18 cellular contexts compared by ENCODE assay signal in genomic region chr5:102380174-102380573, GRCh38.
DNase-seq lines count a peak whose midpoint lies in the region; ATAC-seq and TF ChIP-seq lines count a peak whose summit lies in the region.
"Had no signal": no experiment of that assay in that cellular context is flagged by ENCODE, and none has a peak within 500 bp of the region (broad histone marks: within the 10 kb centered on the region; RNA-seq: fewer than 3 reads in every experiment).

No MANE protein-coding gene starts in this region.

- no peak overlapping the region for H3K9ac ChIP-seq in SK-N-SH
- H3K9ac ChIP-seq: BLaER1 treated with 17β-estradiol and CSF1 and Interleukin-3, amounts not matched to agents 10 nM and 100 nM had no signal

- intact Hi-C loops in natural killer cell (cut with micrococcal nuclease) = no loop called here

- H3K27ac Mint-ChIP-seq in natural killer cell = no peak overlapping the region
- H3K27ac Mint-ChIP-seq: B cell; CD4-positive, alpha-beta T cell; CD8-positive, alpha-beta T cell had no signal

- no peaks in the 10 kb centered on the region for H3K79me2 ChIP-seq in SK-N-SH (ENCODE audit: insufficient read depth)

- no peak for DNase-seq in SK-N-SH
- peak; percentile 1 for DNase-seq in HT-29 (ENCODE audit: low spot score)
- DNase-seq in renal cortical epithelial cell (ENCODE audit: low read depth) = peak; percentile 4
- DNase-seq in ureter (ENCODE audit: low spot score) = no peak
- no peak for DNase-seq in natural killer cell
- DNase-seq in effector CD8-positive, alpha-beta T cell (lab: John Stamatoyannopoulos, UW) = no peak
- DNase-seq: AML-193; Caco-2; Calu3; CD4-positive, alpha-beta T cell; CD8-positive, alpha-beta T cell; DMS79 treated with DMSO at 0.1 percent for 48 hours; GF-D8 had no signal

- no peak for TF ChIP-seq RAD21 in SK-N-SH (IDR thresholded peaks at IDR 0.05; ENCODE audit: low read length)

- no peak overlapping the region for H3K27ac ChIP-seq in SK-N-SH (ENCODE audit: low read depth in 2 of 2, low read length in 1 of 2)
- H3K27ac ChIP-seq in urinary bladder (ENCODE audit: low read depth) = peak overlapping the region; percentile 23
- H3K27ac ChIP-seq: BLaER1 treated with 17β-estradiol and CSF1 and Interleukin-3, amounts not matched to agents 10 nM and 100 nM; C4-2B had no signal

- H3K4me1 Mint-ChIP-seq in natural killer cell = no peaks in the 10 kb centered on the region
- H3K4me1 Mint-ChIP-seq: B cell had no signal

- ATAC-seq in SK-N-SH treated with all-trans-retinoic acid at 6 μM for 48 hours = no peak
- no peak for ATAC-seq in natural killer cell
- ATAC-seq: CD8-positive, alpha-beta T cell had no signal

- POLR2A ChIA-PET in SK-N-SH (lab: Yijun Ruan, JAX) = no interaction called here

- no peaks in the 10 kb centered on the region for H3K4me1 ChIP-seq in SK-N-SH (ENCODE audit: control insufficient read depth in 1 of 2, insufficient read depth in 2 of 2, low read depth in 1 of 2, low read length in 1 of 2)
- no peaks in the 10 kb centered on the region for H3K4me1 ChIP-seq in urinary bladder (ENCODE audit: insufficient read depth)
- H3K4me1 ChIP-seq: Caco-2 had no signal

- no peak for TF ChIP-seq EP300 in SK-N-SH (IDR thresholded peaks at IDR 0.05; ENCODE audit: borderline replicate concordance in 1 of 2, low read depth in 1 of 2, low read length in 1 of 2)

- no peak for TF ChIP-seq CTCF in SK-N-SH (IDR thresholded peaks at IDR 0.05)
- TF ChIP-seq CTCF in natural killer cell (IDR thresholded peaks at IDR 0.05) = no peak

- CTCF ChIA-PET in SK-N-SH (lab: Yijun Ruan, JAX) = no interaction called here

- H3K9me3 Mint-ChIP-seq in natural killer cell = peaks cover 5 to 6% of the 10 kb centered on the region in 2 donors

- H3F3A ChIP-seq in SK-N-SH (replicated peaks; ENCODE audit: insufficient read depth) = no peaks in the 10 kb centered on the region

- H3K4me3 ChIP-seq in SK-N-SH (ENCODE audit: low read depth in 2 of 2, low read length in 1 of 2) (no peak overlapping the region), urinary bladder (ENCODE audit: low read depth, low read length) (no peak overlapping the region)
- H3K4me3 ChIP-seq: BLaER1 treated with 17β-estradiol and CSF1 and Interleukin-3, amounts not matched to agents 10 nM and 100 nM had no signal

- no peak overlapping the region for H3K4me2 ChIP-seq in SK-N-SH
- H3K4me2 ChIP-seq: BLaER1 treated with 17β-estradiol and CSF1 and Interleukin-3, amounts not matched to agents 10 nM and 100 nM had no signal

- H3K9me3 ChIP-seq in SK-N-SH = no peaks in the 10 kb centered on the region
- H3K9me3 ChIP-seq: Caco-2 had no signal

- H2AFZ ChIP-seq in SK-N-SH (ENCODE audit: low read depth) = no peak overlapping the region

- H3K36me3 ChIP-seq in SK-N-SH (replicated peaks in 1 of 2; ENCODE audit: control insufficient read depth in 1 of 2, insufficient read depth in 2 of 2, low read length in 1 of 2) (no peaks in the 10 kb centered on the region), urinary bladder (ENCODE audit: insufficient read depth) (no peaks in the 10 kb centered on the region)
- H3K36me3 ChIP-seq: BLaER1 treated with 17β-estradiol and CSF1 and Interleukin-3, amounts not matched to agents 10 nM and 100 nM had no signal

- no peaks in the 10 kb centered on the region for H4K20me1 ChIP-seq in SK-N-SH (ENCODE audit: insufficient read depth)
- H4K20me1 ChIP-seq: BLaER1 treated with 17β-estradiol and CSF1 and Interleukin-3, amounts not matched to agents 10 nM and 100 nM had no signal

- peaks cover 12% of the 10 kb centered on the region for H3K36me3 Mint-ChIP-seq in natural killer cell
- H3K36me3 Mint-ChIP-seq: CD8-positive, alpha-beta T cell had no signal

- H3K27me3 Mint-ChIP-seq in natural killer cell (ENCODE audit: low read depth in 2 of 2) = peaks cover 6 to 35% of the 10 kb centered on the region in 2 donors
- H3K27me3 Mint-ChIP-seq: B cell; CD4-positive, alpha-beta T cell had no signal

- no peaks in the 10 kb centered on the region for H3K27me3 ChIP-seq in SK-N-SH (ENCODE audit: insufficient read depth)
- H3K27me3 ChIP-seq: BLaER1 treated with 17β-estradiol and CSF1 and Interleukin-3, amounts not matched to agents 10 nM and 100 nM had no signal

- no peak overlapping the region for H3K4me3 Mint-ChIP-seq in natural killer cell
- H3K4me3 Mint-ChIP-seq: B cell; CD4-positive, alpha-beta T cell; CD8-positive, alpha-beta T cell had no signal

- no peaks in the 10 kb centered on the region for H3K9me2 ChIP-seq in SK-N-SH

TF ChIP-seq in SK-N-SH treated with all-trans-retinoic acid at 6 μM for 48 hours, 23 proteins besides CTCF, POLR2A, EP300 and RAD21 (continues in another document):
- TF ChIP-seq CSRNP3 (CRISPR knock-in tag; IDR thresholded peaks at IDR 0.05) (no peak), RARB (CRISPR knock-in tag; IDR thresholded peaks at IDR 0.05) (no peak), PATZ1 (CRISPR knock-in tag; IDR thresholded peaks at IDR 0.05; ENCODE audit: borderline replicate concordance) (no peak), ZC3H10 (CRISPR knock-in tag; IDR thresholded peaks at IDR 0.05) (no peak), ISL1 (CRISPR knock-in tag; IDR thresholded peaks at IDR 0.05) (peak; percentile 91), ZNF70 (CRISPR knock-in tag; IDR thresholded peaks at IDR 0.05) (no peak), SNAI2 (CRISPR knock-in tag; IDR thresholded peaks at IDR 0.05) (no peak)

TF ChIP-seq in SK-N-SH, 30 proteins besides CTCF, POLR2A, EP300 and RAD21:
- no peak for TF ChIP-seq TAF1 (IDR thresholded peaks at IDR 0.05; ENCODE audit: borderline replicate concordance, low read depth, low read length)
- no peak for TF ChIP-seq GABPA (IDR thresholded peaks at IDR 0.05; ENCODE audit: low read depth)
- no peak for TF ChIP-seq TCF12 (IDR thresholded peaks at IDR 0.05)

Comparison
In these comparisons a context has a peak if more than half of its experiments do, and no peak if none do; other contexts are left out.
1. DNase-seq: peak in HT-29 (single experiment) and renal cortical epithelial cell (single experiment); none in SK-N-SH (single experiment), ureter (single experiment), natural killer cell (single experiment) and effector CD8-positive, alpha-beta T cell (single experiment).